8 cellular contexts compared by ENCODE assay signal in the genomic region with DNA sequence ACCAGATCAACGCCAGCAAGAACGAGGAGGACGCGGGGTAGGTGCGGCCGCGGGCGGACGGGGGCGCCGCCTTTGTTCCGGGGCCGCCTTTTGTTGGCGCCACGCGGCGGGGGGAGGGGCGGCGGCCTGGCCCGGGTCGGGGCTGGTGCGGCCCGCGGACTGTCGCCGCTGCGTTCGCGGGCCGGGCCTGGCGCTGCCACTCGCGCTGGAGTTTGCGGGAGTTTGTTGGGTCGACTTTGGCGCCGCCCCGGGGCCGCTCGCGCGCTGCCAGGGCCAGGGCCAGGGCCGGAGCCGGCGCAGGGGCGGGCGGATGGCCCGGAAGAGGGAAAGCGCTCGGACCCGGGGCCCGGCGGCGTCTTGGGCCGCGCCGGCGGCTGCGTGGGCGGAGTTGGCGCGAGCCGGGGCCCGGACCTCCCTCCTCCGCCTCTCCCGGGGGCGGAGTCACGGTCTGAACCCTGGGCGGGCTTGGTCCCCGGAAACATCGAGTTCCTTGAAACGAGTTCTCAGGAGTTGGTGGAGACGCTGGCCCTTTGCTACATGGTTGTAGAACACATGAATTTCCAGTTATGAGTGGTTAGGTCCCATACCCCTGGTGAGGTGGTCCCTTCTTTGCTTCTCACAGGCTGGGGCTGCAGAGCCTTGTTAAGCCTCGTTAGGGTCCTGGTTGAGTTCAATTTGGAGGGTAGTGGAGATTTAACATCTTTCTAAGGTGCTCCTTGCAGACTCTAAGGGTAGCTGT. TPM values are rescaled to one million over a fixed set of nuclear protein-coding genes. Genes with fewer than 3 reads are reported as not detected.
DNase-seq lines count a peak whose midpoint lies in the region; ATAC-seq and TF ChIP-seq lines count a peak whose summit lies in the region.

No MANE protein-coding gene starts in this region.

- TF ChIP-seq CTCF in astrocyte of the spinal cord (IDR thresholded peaks at IDR 0.05; ENCODE audit: low read depth, low read length) = no peak

- peak overlapping the region; percentile 76 for H3K4me3 ChIP-seq in Karpas-422 (ENCODE audit: low read length)
- H3K4me3 ChIP-seq in astrocyte of the spinal cord (ENCODE audit: low read depth, low read length) = peak overlapping the region; percentile 86
- peak overlapping the region; percentile 100 for H3K4me3 ChIP-seq in iPS-11a (ENCODE audit: low read depth, low read length)
- peak overlapping the region; percentile 65 for H3K4me3 ChIP-seq in skeletal muscle cell (ENCODE audit: low read depth, low read length)

- no peaks in the 10 kb centered on the region for H3K9me3 ChIP-seq in Karpas-422 (ENCODE audit: low read length)

- peaks cover 48% of the 10 kb centered on the region for H3K36me3 ChIP-seq in Karpas-422 (ENCODE audit: insufficient read depth, low read length)

- H3K27ac ChIP-seq in Karpas-422 (ENCODE audit: low read length) = peak overlapping the region; percentile 84

- DNase-seq in GM04504 (ENCODE audit: low read depth) = peak; percentile 44
- DNase-seq in Karpas-422 = peak; percentile 90
- DNase-seq in T-helper 9 cell = peak; percentile 60
- DNase-seq in astrocyte of the spinal cord (ENCODE audit: low read depth, low spot score) = peak; percentile 70
- peak; percentile 14 for DNase-seq in skeletal muscle cell (ENCODE audit: low read depth)
- no peak for DNase-seq in NCI-H128 (lab: John Stamatoyannopoulos, UW; ENCODE audit: unreplicated experiment)

- H3K27me3 ChIP-seq in Karpas-422 (ENCODE audit: low read length) = no peaks in the 10 kb centered on the region

- H3K4me1 ChIP-seq in Karpas-422 (ENCODE audit: low read length) = peaks cover 28% of the 10 kb centered on the region

- H2AFZ ChIP-seq in Karpas-422 (ENCODE audit: low read length) = no peak overlapping the region

- no peaks in the 10 kb centered on the region for H3K9me2 ChIP-seq in Karpas-422 (replicated peaks; ENCODE audit: insufficient read depth, low read length)

- peaks cover 50% of the 10 kb centered on the region for H3K79me2 ChIP-seq in Karpas-422 (ENCODE audit: low read length)

- ATAC-seq in GM21786 (IDR thresholded peaks at IDR 0.05; ENCODE audit: unreplicated experiment) = peak; percentile 49

- peaks cover 48% of the 10 kb centered on the region for H4K20me1 ChIP-seq in Karpas-422 (ENCODE audit: insufficient read depth, low read depth, low read length)

- H3K9ac ChIP-seq in Karpas-422 (ENCODE audit: low read length) = peak overlapping the region; percentile 99

- in situ Hi-C loops in astrocyte of the spinal cord (cut with HindIII; ENCODE audit: low sequenced_read_pairs) = no loop called here

- H3K4me2 ChIP-seq in Karpas-422 (ENCODE audit: low read depth, low read length, poor library complexity, severe bottlenecking) = peak overlapping the region; percentile 96

RNA-seq across cellular contexts. Expression of a gene that starts 0.8 kb away (rescaled TPM):
- 75.7 and 136 TPM in 2 replicates for total RNA-seq in Karpas-422 (2014; rRNA removed; shearing (Covaris generic); ENCODE audit: low replicate concordance)

RNA-seq across cellular contexts. Expression of a gene that starts 18.0 kb away (rescaled TPM):
- not detected in 2 replicates for total RNA-seq in Karpas-422 (2014; rRNA removed; shearing (Covaris generic); ENCODE audit: low replicate concordance)

RNA-seq across cellular contexts. Expression of a gene that starts 27.4 kb away (rescaled TPM):
- total RNA-seq in Karpas-422 (2014; rRNA removed; shearing (Covaris generic); ENCODE audit: low replicate concordance) = 116 and 118 TPM in 2 replicates

RNA-seq across cellular contexts. Expression of a gene that starts 51.5 kb away (rescaled TPM):
- 264 and 330 TPM in 2 replicates for total RNA-seq in Karpas-422 (2014; rRNA removed; shearing (Covaris generic); ENCODE audit: low replicate concordance)
